ENCODE assay signal across 2 cellular contexts in genomic region chr7:44995555-44996493, GRCh38.
TF ChIP-seq lines count a peak whose summit lies in the region.

No MANE protein-coding gene starts in this region.

TF ChIP-seq in SK-N-SH, 30 proteins besides CTCF, POLR2A, EP300 and RAD21:
- TF ChIP-seq SIN3A (IDR thresholded peaks at IDR 0.05; ENCODE audit: borderline replicate concordance, low read depth, low read length) (no peak), RCOR1 (IDR thresholded peaks at IDR 0.05; ENCODE audit: low read length) (no peak)

TF ChIP-seq in GM23338, 12 proteins besides CTCF, POLR2A, EP300 and RAD21 (continued from another document):
- TF ChIP-seq ZNF462 (CRISPR knock-in tag; IDR thresholded peaks at IDR 0.05) (no peak), EZH2 (IDR thresholded peaks at IDR 0.05; ENCODE audit: low read depth, unreplicated experiment) (no peak), EZH2phosphoT487 (IDR thresholded peaks at IDR 0.05; ENCODE audit: unreplicated experiment) (no peak), ZNF331 (CRISPR knock-in tag; IDR thresholded peaks at IDR 0.05; ENCODE audit: low read depth) (no peak), CREB1 (CRISPR knock-in tag; IDR thresholded peaks at IDR 0.05; ENCODE audit: low read depth) (no peak), POLR2AphosphoS5 (IDR thresholded peaks at IDR 0.05; ENCODE audit: low read depth) (no peak), ZNF114 (CRISPR knock-in tag; IDR thresholded peaks at IDR 0.05) (no peak), REST (IDR thresholded peaks at IDR 0.05; ENCODE audit: unreplicated experiment) (no peak), STAT1 (IDR thresholded peaks at IDR 0.05; ENCODE audit: unreplicated experiment) (no peak), ETS1 (IDR thresholded peaks at IDR 0.05) (no peak), NANOG (IDR thresholded peaks at IDR 0.05; ENCODE audit: borderline replicate concordance) (no peak)
TF ChIP-seq in GM23338: peak in this region for 0.
